Comparison of ENCODE assay signal across 8 cellular contexts in genomic region chr21:33380483-33380998, GRCh38. TPM values are rescaled to one million over a fixed set of nuclear protein-coding genes. Genes with fewer than 3 reads are reported as not detected.
DNase-seq lines count a peak whose midpoint lies in the region; ATAC-seq and TF ChIP-seq lines count a peak whose summit lies in the region.

No MANE protein-coding gene starts in this region.

- no peaks in the 10 kb centered on the region for H3K9me3 Mint-ChIP-seq in endodermal cell

- CTCF ChIA-PET in GM10248 (lab: Yijun Ruan, JAX), result interaction anchor here (0.8 to 15.0 kb wide), 6 partner anchors 14 to 181 kb away, joined by 3 to 142 read pairs (median 4); no protein-coding TSS in a partner anchor

- peak; percentile 36 for ATAC-seq in HG02610 (IDR thresholded peaks at IDR 0.05; ENCODE audit: unreplicated experiment)

- POLR2A ChIA-PET in GM10248 (lab: Yijun Ruan, JAX), result interaction anchor here (1.2 to 1.6 kb wide), 2 partner anchors 18 to 52 kb away, joined by 4 to 5 read pairs; no protein-coding TSS in a partner anchor

- H3K4me1 ChIP-seq in endodermal cell (ENCODE audit: control insufficient read depth, insufficient read depth, low read length), result no peaks in the 10 kb centered on the region
- peaks cover 6 to 14% of the 10 kb centered on the region in 2 donors for H3K4me1 ChIP-seq in muscle layer of duodenum (ENCODE audit: control insufficient read depth in 1 of 2, insufficient read depth in 2 of 2, low read length in 2 of 2)

- H3K4me1 Mint-ChIP-seq in endodermal cell, result no peaks in the 10 kb centered on the region

- TF ChIP-seq CTCF in GM10248 (IDR thresholded peaks at IDR 0.05; ENCODE audit: control extremely low read depth, extremely low read depth, low read depth, missing control alignments), result no peak
- no peak for TF ChIP-seq CTCF in endodermal cell (conservative IDR thresholded peaks at IDR 0.05)

- 66 to 71% methylated on average over 6 to 11 of the region's 11 CpGs for WGBS in endodermal cell (ENCODE audit: insufficient coverage in 1 of 2, insufficient read length in 1 of 2), 2 experiments

- no peak overlapping the region for H3K27ac Mint-ChIP-seq in endodermal cell

- H3K4me3 ChIP-seq in endodermal cell (ENCODE audit: low read length) (no peak overlapping the region), muscle layer of duodenum (ENCODE audit: low read depth in 1 of 2, low read length in 2 of 2) (no peak overlapping the region)

- H3K4me3 Mint-ChIP-seq in endodermal cell, result no peak overlapping the region

- H3K27ac ChIP-seq in endodermal cell (ENCODE audit: low read depth, low read length) (no peak overlapping the region), muscle layer of duodenum (ENCODE audit: low read length) (peak overlapping the region; percentile 65)

- H3K36me3 Mint-ChIP-seq in endodermal cell (ENCODE audit: low read depth), result no peaks in the 10 kb centered on the region

- H3K27me3 ChIP-seq in endodermal cell (ENCODE audit: control insufficient read depth, insufficient read depth, low read length, poor library complexity, severe bottlenecking), result no peaks in the 10 kb centered on the region
- no peaks in the 10 kb centered on the region for H3K27me3 ChIP-seq in muscle layer of duodenum (ENCODE audit: low read depth, low read length)

- H3K36me3 ChIP-seq in endodermal cell (ENCODE audit: control insufficient read depth, insufficient read depth, low read length) (no peaks in the 10 kb centered on the region), muscle layer of duodenum (ENCODE audit: control insufficient read depth in 1 of 2, insufficient read depth in 2 of 2, low read length in 2 of 2) (no peaks in the 10 kb centered on the region)

- peak; percentile 64 for DNase-seq in GM10248 (ENCODE audit: extremely low spot score)
- peak; percentile 71 for DNase-seq in NCI-H69 (lab: John Stamatoyannopoulos, UW)
- peak; percentile 72 to 90 for DNase-seq in activated CD8-positive, alpha-beta memory T cell treated with anti-CD3 and anti-CD28 coated beads for 4 hours (ENCODE audit: low read depth in 2 of 2)
- peak; percentile 80 for DNase-seq in endodermal cell
- peak; percentile 92 for DNase-seq in stimulated activated naive CD4-positive, alpha-beta T cell treated with Interleukin-2 at 50 U/mL for 16 hours (lab: John Stamatoyannopoulos, UW)
- no peak for DNase-seq in putamen (ENCODE audit: low spot score)

- no peak overlapping the region for H3K9ac ChIP-seq in endodermal cell (ENCODE audit: extremely low read depth, low read length, poor library complexity, severe bottlenecking)

- H3K9me3 ChIP-seq in endodermal cell (ENCODE audit: control insufficient read depth, low read length), result no peaks in the 10 kb centered on the region
- no peaks in the 10 kb centered on the region for H3K9me3 ChIP-seq in muscle layer of duodenum (ENCODE audit: control insufficient read depth in 1 of 2, low read length in 2 of 2)

- H3K27me3 Mint-ChIP-seq in endodermal cell (ENCODE audit: insufficient read depth), result no peaks in the 10 kb centered on the region

RNA-seq across cellular contexts. Expression of gene IFNGR2, which starts 22.7 kb away (rescaled TPM):
- total RNA-seq in endodermal cell, result 10 to 100 TPM; 41.9 to 55.1 TPM
- 51.0 TPM for polyA plus RNA-seq in endodermal cell (2013, experiment 1 of 2)
- 49.7 TPM for polyA plus RNA-seq in endodermal cell (2013, experiment 2 of 2)

RNA-seq across cellular contexts. Expression of gene IFNAR1, which starts 55.8 kb away (rescaled TPM):
- total RNA-seq in endodermal cell, result 10 to 100 TPM; 11.7 to 16.9 TPM
- 20.8 TPM for polyA plus RNA-seq in endodermal cell (2013, experiment 1 of 2)
- 18.7 TPM for polyA plus RNA-seq in endodermal cell (2013, experiment 2 of 2)
